Comparison of ENCODE assay signal across 33 cellular contexts in genomic region chr22:38345782-38346181, GRCh38. TPM values are rescaled to one million over a fixed set of nuclear protein-coding genes. Genes with fewer than 3 reads are reported as not detected.
A peak's percentile ranks its signal among the peaks of the same experiment; 100 is the strongest.
DNase-seq lines count a peak whose midpoint lies in the region; ATAC-seq, FAIRE-seq and TF ChIP-seq lines count a peak whose summit lies in the region.
"Had no signal": no experiment of that assay in that cellular context is flagged by ENCODE, and none has a peak within 500 bp of the region (broad histone marks: within the 10 kb centered on the region; RNA-seq: fewer than 3 reads in every experiment).

No MANE protein-coding gene starts in this region.

- no peaks in the 10 kb centered on the region for H3K27me3 Mint-ChIP-seq in activated CD4-positive, alpha-beta T cell treated with anti-CD3 and anti-CD28 coated beads, Interleukin-2, amount 10 ng/mL, durations not matched to agents 24 days and 14 days
- no peaks in the 10 kb centered on the region for H3K27me3 Mint-ChIP-seq in activated CD4-positive, alpha-beta T cell treated with anti-CD3 and anti-CD28 coated beads, Interleukin-2, amount 10 ng/mL, durations not matched to agents 7 days and 5 days

- no peaks in the 10 kb centered on the region for H3K36me3 ChIP-seq in kidney (ENCODE audit: control insufficient read depth in 1 of 2, insufficient read depth in 2 of 2, low read length in 2 of 2)
- no peaks in the 10 kb centered on the region for H3K36me3 ChIP-seq in prostate gland
- H3K36me3 ChIP-seq: heart right ventricle, neural progenitor cell had no signal

- H3K4me3 ChIP-seq in kidney (ENCODE audit: low read length in 2 of 2) (no peak overlapping the region), prostate gland (no peak overlapping the region)
- H3K4me3 ChIP-seq: heart right ventricle, neural progenitor cell, psoas muscle, skin epidermis had no signal

- intact Hi-C loops in activated CD4-positive, alpha-beta T cell treated with anti-CD3 and anti-CD28 coated beads, Interleukin-2, amount 10 ng/mL, durations not matched to agents 24 days and 14 days (cut with micrococcal nuclease) = no loop called here
- intact Hi-C loops in kidney (cut with DNase I) = no loop called here
- intact Hi-C loops in prostate gland (cut with DNase I) = no loop called here

- no peaks in the 10 kb centered on the region for H3K27me3 ChIP-seq in prostate gland (replicated peaks; ENCODE audit: insufficient read depth)
- H3K27me3 ChIP-seq: neural progenitor cell had no signal

- no peak overlapping the region for H3K27ac Mint-ChIP-seq in activated CD4-positive, alpha-beta T cell treated with anti-CD3 and anti-CD28 coated beads, Interleukin-2, amount 10 ng/mL, durations not matched to agents 24 days and 14 days
- no peak overlapping the region for H3K27ac Mint-ChIP-seq in activated CD4-positive, alpha-beta T cell treated with anti-CD3 and anti-CD28 coated beads, Interleukin-2, amount 10 ng/mL, durations not matched to agents 7 days and 5 days
- H3K27ac Mint-ChIP-seq: activated CD4-positive, alpha-beta memory T cell treated with anti-CD3 and anti-CD28 coated beads for 36 hours; memory B cell; neural progenitor cell; T-helper 17 cell had no signal

- H3K4me1 Mint-ChIP-seq in activated CD4-positive, alpha-beta T cell treated with anti-CD3 and anti-CD28 coated beads, Interleukin-2, amount 10 ng/mL, durations not matched to agents 24 days and 14 days = no peaks in the 10 kb centered on the region
- no peaks in the 10 kb centered on the region for H3K4me1 Mint-ChIP-seq in activated CD4-positive, alpha-beta T cell treated with anti-CD3 and anti-CD28 coated beads, Interleukin-2, amount 10 ng/mL, durations not matched to agents 7 days and 5 days

- TF ChIP-seq POLR2A in prostate gland (IDR thresholded peaks at IDR 0.05) = no peak

- no peak for ATAC-seq in HG03432 (IDR thresholded peaks at IDR 0.05; ENCODE audit: unreplicated experiment)
- ATAC-seq: activated CD4-positive, CD25-positive, alpha-beta regulatory T cell treated with anti-CD3 and anti-CD28 coated beads, Interleukin-2, amount 50 U/mL, for 24 hours; heart right ventricle; PC-3; psoas muscle; T-helper 17 cell had no signal

- H3K4me1 ChIP-seq in kidney (ENCODE audit: control insufficient read depth in 1 of 2, insufficient read depth in 1 of 2, low read depth in 1 of 2, low read length in 2 of 2) (no peaks in the 10 kb centered on the region), prostate gland (replicated peaks) (no peaks in the 10 kb centered on the region)
- H3K4me1 ChIP-seq: psoas muscle had no signal

- 89% methylated on average over 6 of the region's 6 CpGs for WGBS in prostate gland

- no peaks in the 10 kb centered on the region for H3K9me3 Mint-ChIP-seq in activated CD4-positive, alpha-beta T cell treated with anti-CD3 and anti-CD28 coated beads, Interleukin-2, amount 10 ng/mL, durations not matched to agents 24 days and 14 days
- no peaks in the 10 kb centered on the region for H3K9me3 Mint-ChIP-seq in activated CD4-positive, alpha-beta T cell treated with anti-CD3 and anti-CD28 coated beads, Interleukin-2, amount 10 ng/mL, durations not matched to agents 7 days and 5 days
- H3K9me3 Mint-ChIP-seq: activated CD4-positive, alpha-beta memory T cell treated with anti-CD3 and anti-CD28 coated beads for 36 hours; central memory CD8-positive, alpha-beta T cell; memory B cell; neural progenitor cell had no signal

- POLR2A ChIA-PET in activated CD4-positive, alpha-beta T cell treated with anti-CD3 and anti-CD28 coated beads, Interleukin-2, amount 10 ng/mL, durations not matched to agents 7 days and 5 days (lab: Charles Lee) = no interaction called here
- POLR2A ChIA-PET in HEK293T (lab: Yijun Ruan, JAX) = interaction anchor here (1.0 to 1.5 kb wide), 2 partner anchors 28 to 127 kb away, joined by 3 to 5 read pairs; no protein-coding TSS in a partner anchor

- CTCF ChIA-PET in activated CD4-positive, alpha-beta T cell treated with anti-CD3 and anti-CD28 coated beads, Interleukin-2, amount 10 ng/mL, durations not matched to agents 7 days and 5 days (lab: Charles Lee) = interaction anchor here (1.0 kb wide), 1 partner anchor 202 kb away, joined by 3 read pairs; no protein-coding TSS in a partner anchor
- CTCF ChIA-PET in HEK293T (lab: Yijun Ruan, JAX) = interaction anchor here (0.7 to 1.0 kb wide), 3 partner anchors 11 to 294 kb away, joined by 3 to 6 read pairs (median 4); no protein-coding TSS in a partner anchor

- TF ChIP-seq CTCF in GM12874 (IDR thresholded peaks at IDR 0.05; ENCODE audit: insufficient read depth, low read depth, low read length) (0 out of 2 replicates have a peak, but pooled peaks have one; percentile 3), kidney (IDR thresholded peaks at IDR 0.05; ENCODE audit: borderline replicate concordance, extremely low read depth, insufficient read depth) (no peak), prostate gland (IDR thresholded peaks at IDR 0.05) (no peak)

- H3K27ac ChIP-seq in kidney (ENCODE audit: low read depth in 2 of 2, low read length in 2 of 2) = no peak overlapping the region
- H3K27ac ChIP-seq in prostate gland = no peak overlapping the region
- H3K27ac ChIP-seq: 22Rv1, heart right ventricle, neural progenitor cell, psoas muscle, skin epidermis had no signal

- no peaks in the 10 kb centered on the region for H3K9me3 ChIP-seq in kidney (ENCODE audit: control insufficient read depth in 1 of 2, low read length in 2 of 2)
- no peaks in the 10 kb centered on the region for H3K9me3 ChIP-seq in prostate gland
- H3K9me3 ChIP-seq: heart right ventricle, psoas muscle had no signal

- DNase-seq in activated CD4-positive, alpha-beta T cell treated with anti-CD3 and anti-CD28 coated beads, Interleukin-2, amount 10 ng/mL, durations not matched to agents 24 days and 14 days = peak; percentile 50
- no peak for DNase-seq in activated CD4-positive, alpha-beta T cell treated with anti-CD3 and anti-CD28 coated beads, Interleukin-2, amount 10 ng/mL, durations not matched to agents 7 days and 5 days
- DNase-seq in kidney (peak; percentile 32), prostate gland (ENCODE audit: low spot score) (peak; percentile 3), SIG-M5 treated with dmso at 0.1 percent for 504 hours (lab: John Stamatoyannopoulos, UW; ENCODE audit: unreplicated experiment) (no peak), HEK293T (ENCODE audit: extremely low spot score) (no peak)
- DNase-seq: activated CD4-positive, alpha-beta memory T cell treated with anti-CD3 and anti-CD28 coated beads for 36 hours; activated gamma-delta T cell treated with Interleukin-2 at 50 U/mL for 16 hours; activated T-cell treated with anti-CD3 and anti-CD28 coated beads, Interleukin-2, amount 50 U/mL, for 1 hour; C1 segment of cervical spinal cord; DMS53; foreskin melanocyte; HCEC 1CT; heart right ventricle; Kasumi-1; NCI-H1436 treated with DMSO at 0.1 percent for 48 hours; NCI-H2081 treated with DMSO at 0.1 percent for 48 hours; NCI-H2227 treated with DMSO at 0.1 percent for 48 hours; NCI-H69; PC-3; psoas muscle; stimulated activated naive CD4-positive, alpha-beta T cell; T-helper 17 cell had no signal

- H3K4me3 Mint-ChIP-seq in activated CD4-positive, alpha-beta T cell treated with anti-CD3 and anti-CD28 coated beads, Interleukin-2, amount 10 ng/mL, durations not matched to agents 24 days and 14 days = no peak overlapping the region
- no peak overlapping the region for H3K4me3 Mint-ChIP-seq in activated CD4-positive, alpha-beta T cell treated with anti-CD3 and anti-CD28 coated beads, Interleukin-2, amount 10 ng/mL, durations not matched to agents 7 days and 5 days
- H3K4me3 Mint-ChIP-seq: activated CD4-positive, alpha-beta memory T cell treated with anti-CD3 and anti-CD28 coated beads for 36 hours; central memory CD8-positive, alpha-beta T cell; memory B cell; neural progenitor cell; T-helper 17 cell had no signal

- H3K36me3 Mint-ChIP-seq in activated CD4-positive, alpha-beta T cell treated with anti-CD3 and anti-CD28 coated beads, Interleukin-2, amount 10 ng/mL, durations not matched to agents 24 days and 14 days (ENCODE audit: low read depth) = no peaks in the 10 kb centered on the region
- no peaks in the 10 kb centered on the region for H3K36me3 Mint-ChIP-seq in activated CD4-positive, alpha-beta T cell treated with anti-CD3 and anti-CD28 coated beads, Interleukin-2, amount 10 ng/mL, durations not matched to agents 7 days and 5 days (ENCODE audit: low read depth)
- H3K36me3 Mint-ChIP-seq: activated CD4-positive, alpha-beta memory T cell treated with anti-CD3 and anti-CD28 coated beads for 36 hours; memory B cell had no signal

- no peak overlapping the region for H3K9ac ChIP-seq in kidney (ENCODE audit: low read length in 2 of 2)
- H3K9ac ChIP-seq: neural progenitor cell had no signal

- no peak for FAIRE-seq in kidney (lab: Jason Lieb, UNC)
- FAIRE-seq: TTC549, urothelium cell line had no signal

TF ChIP-seq in HEK293T, 16 proteins besides CTCF, POLR2A, EP300 and RAD21:
- TF ChIP-seq TARDBP (IDR thresholded peaks at IDR 0.05) (no peak), FOXA1 (IDR thresholded peaks at IDR 0.05) (no peak), SUZ12 (IDR thresholded peaks at IDR 0.05) (no peak)
TF ChIP-seq in HEK293T: peak in this region for 0.

RNA-seq across cellular contexts. Expression of gene CSNK1E, which starts 28.5 kb away (rescaled TPM):
- 157 and 159 TPM in 2 replicates for total RNA-seq in activated CD4-positive, alpha-beta T cell treated with anti-CD3 and anti-CD28 coated beads, Interleukin-2, amount 10 ng/mL, durations not matched to agents 24 days and 14 days
- 10 to 100 TPM; 74.3 to 81.3 TPM for total RNA-seq in activated CD4-positive, alpha-beta T cell treated with anti-CD3 and anti-CD28 coated beads, Interleukin-2, amount 10 ng/mL, durations not matched to agents 7 days and 5 days
- total RNA-seq in kidney (101 TPM), prostate gland (100 to 1,000 TPM in 1 of 2 donors, 10 to 100 TPM in 1; 82.8 to 190 TPM)
- 33.6 TPM for polyA plus RNA-seq in kidney (ENCODE audit: insufficient read depth, low read depth, low replicate concordance)

Comparison
In these comparisons a context has a peak if more than half of its experiments do, and no peak if none do; other contexts are left out.
1. DNase-seq: peak in activated CD4-positive, alpha-beta T cell treated with anti-CD3 and anti-CD28 coated beads, Interleukin-2, amount 10 ng/mL, durations not matched to agents 24 days and 14 days (single experiment), kidney (single experiment) and prostate gland (single experiment); none in activated CD4-positive, alpha-beta T cell treated with anti-CD3 and anti-CD28 coated beads, Interleukin-2, amount 10 ng/mL, durations not matched to agents 7 days and 5 days (single experiment), SIG-M5 treated with dmso at 0.1 percent for 504 hours (single experiment) and HEK293T (single experiment).